ENCODE assay signal across 18 cellular contexts in genomic region chr1:215987092-215987855, GRCh38.
"Had no signal": no experiment of that assay in that cellular context is flagged by ENCODE, and none has a peak within 500 bp of the region (broad histone marks: within the 10 kb centered on the region; RNA-seq: fewer than 3 reads in every experiment).

No MANE protein-coding gene starts in this region.

- H3K36me3 ChIP-seq: lower lobe of right lung, WERI-Rb-1 had no signal

- H3K4me1 ChIP-seq: lower lobe of right lung had no signal

- H3K9me3 ChIP-seq: lower lobe of right lung, mucosa of descending colon had no signal

- ATAC-seq: activated CD4-positive, alpha-beta T cell treated with anti-CD3 and anti-CD28 coated beads for 36 hours; activated CD8-positive, alpha-beta T cell treated with anti-CD3 and anti-CD28 coated beads for 36 hours; lower lobe of right lung; mucosa of descending colon; natural killer cell; sciatic nerve; stimulated activated naive B cell treated with anti-CD40 and anti-IgM and Interleukin-4, amounts not matched to agents 10 μg/mL and 1 μg/mL and 100 μg/mL, for 72 hours had no signal

- DNase-seq: activated CD4-positive, alpha-beta T cell treated with anti-CD3 and anti-CD28 coated beads for 36 hours; activated CD8-positive, alpha-beta memory T cell treated with anti-CD3 and anti-CD28 coated beads, Interleukin-2, amount 50 U/mL, for 4 hours; activated CD8-positive, alpha-beta T cell treated with anti-CD3 and anti-CD28 coated beads for 36 hours; activated naive CD4-positive, alpha-beta T cell treated with Interleukin-2 at 50 U/mL for 16 hours; central memory CD4-positive, alpha-beta T cell; cortex of kidney; effector CD8-positive, alpha-beta T cell; hippocampal formation; lower lobe of right lung; mucosa of descending colon; natural killer cell; nucleus accumbens; stimulated activated CD4-positive, alpha-beta T cell treated with anti-CD3 and anti-CD28 coated beads, Interleukin-2, amount 100 ng/mL, for 24 hours; stimulated activated naive B cell treated with anti-CD40 and anti-IgM and Interleukin-4, amounts not matched to agents 10 μg/mL and 1 μg/mL and 100 μg/mL, for 72 hours; T1000; WERI-Rb-1 had no signal

- H3K4me3 ChIP-seq: lower lobe of right lung, mucosa of descending colon had no signal

- H3K27ac ChIP-seq: epithelial cell of prostate, lower lobe of right lung, WERI-Rb-1 had no signal
